In genomic region chr11:19474954-19475811, GRCh38 we compare ENCODE assay signal across 9 cellular contexts.
A peak's percentile ranks its signal among the peaks of the same experiment; 100 is the strongest.
DNase-seq lines count a peak whose midpoint lies in the region; ATAC-seq and TF ChIP-seq lines count a peak whose summit lies in the region.
"Had no signal": no experiment of that assay in that cellular context is flagged by ENCODE, and none has a peak within 500 bp of the region (broad histone marks: within the 10 kb centered on the region; RNA-seq: fewer than 3 reads in every experiment).

No MANE protein-coding gene starts in this region.

- CTCF ChIA-PET in SK-N-SH (lab: Yijun Ruan, JAX): interaction anchor here (1.2 kb wide), 1 partner anchor 10 kb away, joined by 4 read pairs; no protein-coding TSS in a partner anchor

- WGBS in SK-N-SH (ENCODE audit: low lambda C conversion rate): 32% methylated on average over 9 of the region's 9 CpGs

- no peaks in the 10 kb centered on the region for H3K36me3 ChIP-seq in SK-N-SH (replicated peaks in 1 of 2; ENCODE audit: control insufficient read depth in 1 of 2, insufficient read depth in 2 of 2, low read length in 1 of 2)

- DNase-seq in SK-N-SH (peak; percentile 26), amygdala (lab: John Stamatoyannopoulos, UW) (peak in 55 of 56 donors; percentile 6 to 85 (median 55)), Kasumi-1 (lab: John Stamatoyannopoulos, UW) (no peak), Right ventricle myocardium superior (no peak), NCI-H82 treated with DMSO at 0.1 percent for 48 hours (lab: John Stamatoyannopoulos, UW; ENCODE audit: unreplicated experiment) (no peak)

- no peaks in the 10 kb centered on the region for H4K20me1 ChIP-seq in SK-N-SH (ENCODE audit: insufficient read depth)

- no peak for TF ChIP-seq CTCF in SK-N-SH (IDR thresholded peaks at IDR 0.05)

- POLR2A ChIA-PET in SK-N-SH (lab: Yijun Ruan, JAX): no interaction called here

- H3K27me3 ChIP-seq in SK-N-SH (ENCODE audit: insufficient read depth): peaks cover 38% of the 10 kb centered on the region; the same call in 1 of the 2 replicates

- no peak overlapping the region for H3K9ac ChIP-seq in SK-N-SH

- no peak overlapping the region for H3K4me3 ChIP-seq in SK-N-SH (ENCODE audit: low read depth in 2 of 2, low read length in 1 of 2)
- H3K4me3 ChIP-seq: A549 had no signal

- intact Hi-C loops in Right ventricle myocardium superior (cut with DNase I): no loop called here

- no peaks in the 10 kb centered on the region for H3K9me3 ChIP-seq in SK-N-SH
- H3K9me3 ChIP-seq: A549 had no signal

- no peak overlapping the region for H2AFZ ChIP-seq in SK-N-SH (ENCODE audit: low read depth)

- H3K27ac ChIP-seq in SK-N-SH (ENCODE audit: low read depth in 2 of 2, low read length in 1 of 2) (no peak overlapping the region), temporal lobe (ENCODE audit: low read depth, low read length) (peak overlapping the region; percentile 91)
- H3K27ac ChIP-seq: A549 had no signal

- no peaks in the 10 kb centered on the region for H3F3A ChIP-seq in SK-N-SH (replicated peaks; ENCODE audit: insufficient read depth)

- TF ChIP-seq EP300 in SK-N-SH (IDR thresholded peaks at IDR 0.05; ENCODE audit: borderline replicate concordance in 1 of 2, low read depth in 1 of 2, low read length in 1 of 2): no peak

- ATAC-seq in SK-N-SH treated with all-trans-retinoic acid at 6 μM for 48 hours (no peak), HG03060 (IDR thresholded peaks at IDR 0.05; ENCODE audit: low read depth, unreplicated experiment) (peak; percentile 64), Right ventricle myocardium superior (ENCODE audit: poor library complexity) (no peak)
- ATAC-seq: A549 had no signal

- no peaks in the 10 kb centered on the region for H3K9me2 ChIP-seq in SK-N-SH

- H3K4me2 ChIP-seq in SK-N-SH: no peak overlapping the region
- H3K4me2 ChIP-seq: A549 had no signal

- no peak for TF ChIP-seq RAD21 in SK-N-SH (IDR thresholded peaks at IDR 0.05; ENCODE audit: low read length)

- H3K4me1 ChIP-seq in SK-N-SH (ENCODE audit: control insufficient read depth in 1 of 2, insufficient read depth in 2 of 2, low read depth in 1 of 2, low read length in 1 of 2): no peaks in the 10 kb centered on the region; a peak in 1 of 4 replicates
- H3K4me1 ChIP-seq: A549 had no signal

- H3K79me2 ChIP-seq in SK-N-SH (ENCODE audit: insufficient read depth): no peaks in the 10 kb centered on the region

TF ChIP-seq in SK-N-SH, 30 proteins besides CTCF, POLR2A, EP300 and RAD21 (continues in another document):
- TF ChIP-seq USF2 (IDR thresholded peaks at IDR 0.05; ENCODE audit: borderline replicate concordance, low read depth, low read length): no peak
- no peak for TF ChIP-seq REST (IDR thresholded peaks at IDR 0.05; ENCODE audit: low read depth, low read length)
- no peak for TF ChIP-seq FOSL2 (IDR thresholded peaks at IDR 0.05; ENCODE audit: borderline replicate concordance, low read depth)
- no peak for TF ChIP-seq USF1 (IDR thresholded peaks at IDR 0.05; ENCODE audit: borderline replicate concordance, low read depth)
- no peak for TF ChIP-seq TAF1 (IDR thresholded peaks at IDR 0.05; ENCODE audit: borderline replicate concordance, low read depth, low read length)

TF ChIP-seq in SK-N-SH treated with all-trans-retinoic acid at 6 μM for 48 hours, 23 proteins besides CTCF, POLR2A, EP300 and RAD21:
- TF ChIP-seq ZNF565 (CRISPR knock-in tag; conservative IDR thresholded peaks at IDR 0.05; ENCODE audit: low read depth) (no peak), TSHZ2 (CRISPR knock-in tag; IDR thresholded peaks at IDR 0.05) (no peak), ISL1 (CRISPR knock-in tag; IDR thresholded peaks at IDR 0.05) (no peak), ZNF70 (CRISPR knock-in tag; IDR thresholded peaks at IDR 0.05) (no peak), ZNF8 (CRISPR knock-in tag; IDR thresholded peaks at IDR 0.05) (no peak), POU6F1 (CRISPR knock-in tag; IDR thresholded peaks at IDR 0.05; ENCODE audit: borderline replicate concordance, low read depth) (no peak), BACH2 (CRISPR knock-in tag; IDR thresholded peaks at IDR 0.05; ENCODE audit: borderline replicate concordance) (no peak), ARNTL (CRISPR knock-in tag; IDR thresholded peaks at IDR 0.05; ENCODE audit: borderline replicate concordance, low read depth) (no peak), ZFP3 (CRISPR knock-in tag; IDR thresholded peaks at IDR 0.05) (no peak), TCF4 (CRISPR knock-in tag; IDR thresholded peaks at IDR 0.05; ENCODE audit: borderline replicate concordance) (no peak), CSDC2 (CRISPR knock-in tag; IDR thresholded peaks at IDR 0.05) (no peak), CREB5 (CRISPR knock-in tag; IDR thresholded peaks at IDR 0.05; ENCODE audit: low read depth) (no peak), PPARA (CRISPR knock-in tag; IDR thresholded peaks at IDR 0.05; ENCODE audit: borderline replicate concordance) (no peak), GLIS3 (CRISPR knock-in tag; IDR thresholded peaks at IDR 0.05) (no peak), ZFP30 (CRISPR knock-in tag; IDR thresholded peaks at IDR 0.05) (no peak), CSRNP3 (CRISPR knock-in tag; IDR thresholded peaks at IDR 0.05) (no peak), OSR1 (CRISPR knock-in tag; IDR thresholded peaks at IDR 0.05) (no peak), ESRRG (CRISPR knock-in tag; IDR thresholded peaks at IDR 0.05) (no peak), TOX (CRISPR knock-in tag; IDR thresholded peaks at IDR 0.05; ENCODE audit: borderline replicate concordance) (no peak)

Comparison
In these comparisons a context has a peak if more than half of its experiments do, and no peak if none do; other contexts are left out.
1. DNase-seq: peak in SK-N-SH (single experiment) and amygdala (55 of 56); none in Kasumi-1 (0 of 2), Right ventricle myocardium superior (single experiment) and NCI-H82 treated with DMSO at 0.1 percent for 48 hours (single experiment).